Comparison of ENCODE assay signal across 1 cellular context in genomic region chr18:49002881-49003280, GRCh38.
TF ChIP-seq lines count a peak whose summit lies in the region.

No MANE protein-coding gene starts in this region.

TF ChIP-seq in IMR-90, 13 proteins besides CTCF, POLR2A, EP300 and RAD21 (continued from another document):
- TF ChIP-seq ELK1 (IDR thresholded peaks at IDR 0.05; ENCODE audit: borderline replicate concordance, low read depth, low read length) (no peak), CHD1 (IDR thresholded peaks at IDR 0.05; ENCODE audit: low read depth, low read length) (no peak), RFX5 (IDR thresholded peaks at IDR 0.05; ENCODE audit: low read depth, low read length) (no peak), CEBPB (IDR thresholded peaks at IDR 0.05; ENCODE audit: low read depth, low read length) (no peak), USF2 (IDR thresholded peaks at IDR 0.05; ENCODE audit: low read depth, low read length) (no peak)
TF ChIP-seq in IMR-90: peak in this region for 0.
